10 cellular contexts compared by ENCODE assay signal in the genomic region with DNA sequence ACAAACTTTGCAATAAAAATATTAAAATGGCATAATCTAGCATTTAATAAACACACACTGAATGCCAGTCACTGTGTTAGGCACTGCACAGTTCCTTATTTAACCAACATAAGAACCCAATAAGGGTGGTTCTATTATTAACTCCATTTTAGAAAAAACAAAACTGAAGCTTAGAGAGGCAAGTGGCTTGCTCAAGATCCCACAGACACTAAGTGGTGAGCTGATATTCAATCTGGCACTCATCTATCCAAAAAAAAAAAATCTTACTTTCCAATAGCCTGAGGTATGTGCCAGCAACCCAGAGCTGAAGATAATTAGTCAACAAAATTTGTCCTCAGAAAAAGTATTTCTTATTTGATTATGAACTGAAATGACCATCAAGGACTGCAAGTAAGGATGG. TPM values are rescaled to one million over a fixed set of nuclear protein-coding genes. Genes with fewer than 3 reads are reported as not detected.
DNase-seq lines count a peak whose midpoint lies in the region; TF ChIP-seq lines count a peak whose summit lies in the region.
"Had no signal": no experiment of that assay in that cellular context is flagged by ENCODE, and none has a peak within 500 bp of the region (broad histone marks: within the 10 kb centered on the region; RNA-seq: fewer than 3 reads in every experiment).

No MANE protein-coding gene starts in this region.

- H3K4me1 ChIP-seq in Peyer's patch (peaks cover 0 to 10% (median 0%) of the 10 kb centered on the region in 4 donors), thymus (ENCODE audit: control insufficient read depth, insufficient read depth, low read length) (peaks cover 13% of the 10 kb centered on the region)

- peak overlapping the region; percentile 73 to 88 (median 84) for H3K27ac ChIP-seq in Peyer's patch
- H3K27ac ChIP-seq in thymus (ENCODE audit: low read depth): peak overlapping the region; percentile 48

- H3K9me3 Mint-ChIP-seq in activated naive CD4-positive, alpha-beta T cell treated with anti-CD3 and anti-CD28 coated beads for 36 hours: no peaks in the 10 kb centered on the region
- no peaks in the 10 kb centered on the region for H3K9me3 Mint-ChIP-seq in immature natural killer cell

- H3K27ac Mint-ChIP-seq in activated naive CD4-positive, alpha-beta T cell treated with anti-CD3 and anti-CD28 coated beads for 36 hours: peak overlapping the region; percentile 100
- H3K27ac Mint-ChIP-seq in immature natural killer cell: peak overlapping the region; percentile 95 to 100 (median 98)

- no peaks in the 10 kb centered on the region for H3K9me3 ChIP-seq in Peyer's patch
- no peaks in the 10 kb centered on the region for H3K9me3 ChIP-seq in thymus (ENCODE audit: control insufficient read depth)

- H3K4me3 ChIP-seq in Peyer's patch (peak overlapping the region; percentile 45 to 53 (median 49)), thymus (ENCODE audit: low read length) (peak overlapping the region; percentile 74)

- DNase-seq in activated naive CD4-positive, alpha-beta T cell treated with anti-CD3 and anti-CD28 coated beads for 36 hours: no peak
- DNase-seq in activated naive CD4-positive, alpha-beta T cell (lab: John Stamatoyannopoulos, UW): no peak
- DNase-seq in Peyer's patch (no peak), immature natural killer cell (no peak), NCI-H1092 (lab: John Stamatoyannopoulos, UW) (no peak), occipital lobe (lab: John Stamatoyannopoulos, UW) (no peak), NCI-H69 (lab: John Stamatoyannopoulos, UW) (no peak)
- DNase-seq: NCI-H226 had no signal

- no peak for TF ChIP-seq CTCF in Peyer's patch (IDR thresholded peaks at IDR 0.05)

- intact Hi-C loops in activated naive CD4-positive, alpha-beta T cell treated with anti-CD3 and anti-CD28 coated beads for 36 hours (cut with micrococcal nuclease): loop anchor here (5.0 kb wide), 1 partner anchor 1111 kb away; a partner anchor contains a TSS

- H3K36me3 ChIP-seq in Peyer's patch (no peaks in the 10 kb centered on the region), thymus (ENCODE audit: control insufficient read depth, insufficient read depth) (no peaks in the 10 kb centered on the region)

- H3K27me3 ChIP-seq in Peyer's patch: no peaks in the 10 kb centered on the region
- H3K27me3 ChIP-seq in thymus (ENCODE audit: control insufficient read depth, insufficient read depth): no peaks in the 10 kb centered on the region

- peak overlapping the region; percentile 97 for H3K4me3 Mint-ChIP-seq in activated naive CD4-positive, alpha-beta T cell treated with anti-CD3 and anti-CD28 coated beads for 36 hours
- peak overlapping the region; percentile 94 to 99 (median 95) for H3K4me3 Mint-ChIP-seq in immature natural killer cell

- peaks cover 68% of the 10 kb centered on the region for H3K36me3 Mint-ChIP-seq in activated naive CD4-positive, alpha-beta T cell treated with anti-CD3 and anti-CD28 coated beads for 36 hours (ENCODE audit: low read depth)
- H3K36me3 Mint-ChIP-seq in immature natural killer cell: peaks cover 23 to 39% (median 37%) of the 10 kb centered on the region in 3 donors

- TF ChIP-seq POLR2A in Peyer's patch (IDR thresholded peaks at IDR 0.05): no peak

- no peaks in the 10 kb centered on the region for H3K27me3 Mint-ChIP-seq in activated naive CD4-positive, alpha-beta T cell treated with anti-CD3 and anti-CD28 coated beads for 36 hours (ENCODE audit: low read depth)
- peaks cover 3 to 40% (median 25%) of the 10 kb centered on the region in 3 donors for H3K27me3 Mint-ChIP-seq in immature natural killer cell (ENCODE audit: low read depth in 3 of 3)

- CTCF ChIA-PET in activated naive CD4-positive, alpha-beta T cell treated with anti-CD3 and anti-CD28 coated beads for 36 hours (lab: Charles Lee): interaction anchor here (0.9 to 2.0 kb wide), 9 partner anchors 9 to 107 kb away, joined by 3 to 20 read pairs (median 4); no protein-coding TSS in a partner anchor

- peaks cover 33% of the 10 kb centered on the region for H3K4me1 Mint-ChIP-seq in activated naive CD4-positive, alpha-beta T cell treated with anti-CD3 and anti-CD28 coated beads for 36 hours (ENCODE audit: low read depth)
- H3K4me1 Mint-ChIP-seq in immature natural killer cell: peaks cover 52 to 63% of the 10 kb centered on the region in 2 donors

RNA-seq across cellular contexts. Expression of a gene that starts 0.8 kb away (rescaled TPM):
- 100 to 1,000 TPM; 599 to 610 TPM for total RNA-seq in activated naive CD4-positive, alpha-beta T cell treated with anti-CD3 and anti-CD28 coated beads for 36 hours
- total RNA-seq in Peyer's patch (100 to 1,000 TPM in 1 of 4 donors, 10 to 100 TPM in 3; 11.8 to 182 (median 21.0) TPM), occipital lobe (5.1 TPM)
- polyA plus RNA-seq in immature natural killer cell (100 to 1,000 TPM in 2 of 3 donors, 10 to 100 TPM in 1; 84.4 to 142 (median 111) TPM), thymus (86.5 TPM)
- polyA plus RNA-seq: neural cell had no signal
